ENCODE assay signal across 8 cellular contexts in genomic region chr5:123035320-123035949, GRCh38. TPM values are rescaled to one million over a fixed set of nuclear protein-coding genes. Genes with fewer than 3 reads are reported as not detected.
DNase-seq lines count a peak whose midpoint lies in the region; ATAC-seq, FAIRE-seq and TF ChIP-seq lines count a peak whose summit lies in the region.

No MANE protein-coding gene starts in this region.

- H3K27ac Mint-ChIP-seq in activated naive CD8-positive, alpha-beta T cell = no peak overlapping the region

- H3K27me3 ChIP-seq in left ventricle myocardium inferior (ENCODE audit: low read depth) (no peaks in the 10 kb centered on the region), prostate gland (replicated peaks; ENCODE audit: insufficient read depth) (no peaks in the 10 kb centered on the region)

- TF ChIP-seq CTCF in A549 (IDR thresholded peaks at IDR 0.05) (no peak), GM12875 (IDR thresholded peaks at IDR 0.05; ENCODE audit: borderline replicate concordance, insufficient read depth, low read depth, low read length) (no peak), LNCaP clone FGC (IDR thresholded peaks at IDR 0.05; ENCODE audit: control insufficient read depth, extremely low read depth, insufficient read depth) (no peak), left ventricle myocardium inferior (IDR thresholded peaks at IDR 0.05; ENCODE audit: borderline replicate concordance) (no peak), prostate gland (IDR thresholded peaks at IDR 0.05) (no peak)

- peak overlapping the region; percentile 81 for H3K4me2 ChIP-seq in A549

- H3K4me3 Mint-ChIP-seq in activated naive CD8-positive, alpha-beta T cell = peak overlapping the region; percentile 78

- peak overlapping the region; percentile 87 to 93 for H3K27ac ChIP-seq in A549
- H3K27ac ChIP-seq in left ventricle myocardium inferior (replicated peaks) = peak overlapping the region; percentile 98
- peak overlapping the region; percentile 83 to 91 for H3K27ac ChIP-seq in prostate gland

- peak; percentile 67 to 73 for ATAC-seq in A549
- ATAC-seq in HG02678 (IDR thresholded peaks at IDR 0.05; ENCODE audit: unreplicated experiment) = no peak

- no peaks in the 10 kb centered on the region for H3K36me3 Mint-ChIP-seq in activated naive CD8-positive, alpha-beta T cell

- POLR2A ChIA-PET in A549 (lab: Yijun Ruan, JAX) = interaction anchor here (0.7 to 0.8 kb wide), 2 partner anchors 174 to 190 kb away, joined by 3 read pairs; partner anchors contain the start of gene SNX24

- peaks cover 9% of the 10 kb centered on the region for H3K4me1 ChIP-seq in A549
- peaks cover 74% of the 10 kb centered on the region for H3K4me1 ChIP-seq in left ventricle myocardium inferior
- H3K4me1 ChIP-seq in prostate gland (replicated peaks) = no peaks in the 10 kb centered on the region

- peaks cover 44% of the 10 kb centered on the region for H3K27me3 Mint-ChIP-seq in activated naive CD8-positive, alpha-beta T cell

- no peak for FAIRE-seq in A549 (lab: Jason Lieb, UNC)

- intact Hi-C loops in left ventricle myocardium inferior (cut with micrococcal nuclease) = no loop called here
- intact Hi-C loops in prostate gland (cut with DNase I) = loop anchor here (5.0 to 10.0 kb wide), 4 partner anchors 52 to 329 kb away; partner anchors contain the start of genes PRDM6 and SNX24

- 4% methylated on average over 20 of the region's 31 CpGs for WGBS in A549 (ENCODE audit: missing lambda C conversion rate)
- WGBS in prostate gland = 2% methylated on average over 31 of the region's 31 CpGs

- H3K36me3 ChIP-seq in left ventricle myocardium inferior (no peaks in the 10 kb centered on the region), prostate gland (no peaks in the 10 kb centered on the region)

- H3K9me3 Mint-ChIP-seq in activated naive CD8-positive, alpha-beta T cell (ENCODE audit: low read depth) = no peaks in the 10 kb centered on the region

- H3K4me3 ChIP-seq in A549 (peak overlapping the region; percentile 73), GM12875 (ENCODE audit: low read depth, low read length) (peak overlapping the region; percentile 61), LNCaP clone FGC (ENCODE audit: low read depth, low read length) (peak overlapping the region; percentile 64), left ventricle myocardium inferior (peak overlapping the region; percentile 84), prostate gland (peak overlapping the region; percentile 74 to 86)

- CTCF ChIA-PET in A549 (lab: Yijun Ruan, JAX) = interaction anchor here (0.7 kb wide), 1 partner anchor 16 kb away, joined by 4 read pairs; no protein-coding TSS in a partner anchor

- TF ChIP-seq EP300 in A549 (IDR thresholded peaks at IDR 0.05) = no peak

- TF ChIP-seq RAD21 in A549 (conservative IDR thresholded peaks at IDR 0.05 in 1 of 2, IDR thresholded peaks at IDR 0.05 in 1 of 2) = no peak

- peak; percentile 83 to 90 for DNase-seq in A549 (ENCODE audit: low read depth in 1 of 2, low spot score in 1 of 2)
- no peak for DNase-seq in LNCaP clone FGC (ENCODE audit: low read depth)
- peak; percentile 33 for DNase-seq in left ventricle myocardium inferior
- peak; percentile 56 for DNase-seq in prostate gland (ENCODE audit: low spot score)
- no peak for DNase-seq in GDM1 (lab: John Stamatoyannopoulos, UW)

- peaks cover 14% of the 10 kb centered on the region for H3K4me1 Mint-ChIP-seq in activated naive CD8-positive, alpha-beta T cell (ENCODE audit: low read depth)

- no peak; the same call in 1 of the 2 replicates for TF ChIP-seq POLR2A in A549 (IDR thresholded peaks at IDR 0.05; ENCODE audit: low read length)
- TF ChIP-seq POLR2A in prostate gland (IDR thresholded peaks at IDR 0.05) = no peak

- H3K9me3 ChIP-seq in A549 = no peaks in the 10 kb centered on the region
- no peaks in the 10 kb centered on the region for H3K9me3 ChIP-seq in left ventricle myocardium inferior (replicated peaks)
- no peaks in the 10 kb centered on the region for H3K9me3 ChIP-seq in prostate gland

TF ChIP-seq in A549, 52 proteins besides CTCF, POLR2A, EP300 and RAD21:
- no peak for TF ChIP-seq HES2 (IDR thresholded peaks at IDR 0.05)
- TF ChIP-seq POLR2AphosphoS2 (conservative IDR thresholded peaks at IDR 0.05; ENCODE audit: low read length) = no peak
- TF ChIP-seq ZSCAN20 (CRISPR knock-in tag; IDR thresholded peaks at IDR 0.05) = no peak
- TF ChIP-seq MAX (IDR thresholded peaks at IDR 0.05) = peak; percentile 44
- TF ChIP-seq JUN (IDR thresholded peaks at IDR 0.05) = peak in 1 of 2 experiments; percentile 8; a peak in 1 of 5 replicates

RNA-seq across cellular contexts. Expression of gene PPIC, which starts 1.1 kb away (rescaled TPM):
- polyA plus RNA-seq in A549 (2011; rRNA removed) (18.4 and 21.1 TPM in 2 replicates), A549 (2017; fragmentation: RNase III; extraction: RNeasy Plus Mini Kit Qiagen cat#74134 plus additional on column Dnase treatment) (16.6 to 19.5 TPM (median 18.7 TPM) in 3 replicates)
- 14.3 and 14.6 TPM in 2 replicates for polyA plus RNA-seq in A549 (2012; cell fraction: cytosol; rRNA removed)
- 4.9 and 6.5 TPM in 2 replicates for polyA plus RNA-seq in A549 (2012; cell fraction: nucleus; rRNA removed)
- polyA minus RNA-seq in A549 (2011; rRNA and poly(A)+ RNA removed) = 12.7 and 18.0 TPM in 2 replicates
- total RNA-seq in left ventricle myocardium inferior (47.5 TPM), prostate gland (10 to 100 TPM; 11.5 to 20.9 TPM)

RNA-seq across cellular contexts. Expression of gene PRDM6, which starts 53.6 kb away (rescaled TPM):
- polyA plus RNA-seq in A549 (2011; rRNA removed) = 0.08 and 0.10 TPM in 2 replicates
- 0.13 and 0.17 TPM in 2 replicates for polyA plus RNA-seq in A549 (2012; cell fraction: cytosol; rRNA removed)
- 0.66 and 0.76 TPM in 2 replicates for polyA plus RNA-seq in A549 (2012; cell fraction: nucleus; rRNA removed)
- 0.05 to 0.08 TPM (median 0.06 TPM) in 3 replicates for polyA plus RNA-seq in A549 (2017; fragmentation: RNase III; extraction: RNeasy Plus Mini Kit Qiagen cat#74134 plus additional on column Dnase treatment)
- 0.05 and 0.45 TPM in 2 replicates for polyA minus RNA-seq in A549 (2011; rRNA and poly(A)+ RNA removed)
- 0.47 TPM for total RNA-seq in left ventricle myocardium inferior
- total RNA-seq in prostate gland = 1 to 10 TPM in 1 of 2 donors, under 1 TPM in 1; 0.96 to 2.1 TPM

Comparison
In these comparisons a context has a peak if more than half of its experiments do, and no peak if none do; other contexts are left out.
1. DNase-seq: peak in A549 (2 of 2), left ventricle myocardium inferior (single experiment) and prostate gland (single experiment); none in LNCaP clone FGC (single experiment) and GDM1 (single experiment).
2. Peak in every context shown above with its lines, with median percentiles within 50 percentile points of each other: H3K27ac ChIP-seq and H3K4me3 ChIP-seq.